Comparison of ENCODE assay signal across 14 cellular contexts in the genomic region with DNA sequence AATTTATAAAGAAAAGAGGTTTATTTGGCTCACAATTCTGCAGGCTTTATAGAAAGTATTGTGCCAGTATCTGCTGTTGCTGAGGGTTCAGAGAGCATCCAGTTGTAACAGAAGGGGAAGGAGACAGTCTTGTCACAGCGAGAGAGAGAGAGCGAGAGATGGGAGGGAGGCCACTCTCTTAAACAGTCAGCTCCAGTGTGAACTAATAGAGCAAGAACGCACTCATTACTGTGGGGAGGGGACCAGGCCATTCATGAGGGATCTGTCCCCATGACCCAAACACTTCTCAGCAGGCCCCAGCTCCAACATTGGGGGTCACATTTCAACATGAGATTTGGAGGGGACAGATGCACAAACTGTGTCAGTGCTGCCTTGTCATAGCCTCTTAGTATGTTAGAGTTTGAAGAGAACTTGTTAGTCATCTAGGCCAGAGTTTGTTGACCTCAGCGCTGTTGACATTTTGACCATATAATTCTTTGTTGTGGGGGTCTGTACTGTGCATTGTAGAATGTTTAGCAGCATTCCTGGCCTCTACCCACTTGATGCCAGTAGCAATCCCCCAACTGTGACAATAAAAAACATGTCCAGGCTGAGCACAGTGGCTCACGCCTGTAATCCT. TPM values are rescaled to one million over a fixed set of nuclear protein-coding genes. Genes with fewer than 3 reads are reported as not detected.
A peak's percentile ranks its signal among the peaks of the same experiment; 100 is the strongest.
DNase-seq lines count a peak whose midpoint lies in the region; ATAC-seq and TF ChIP-seq lines count a peak whose summit lies in the region.
"Had no signal": no experiment of that assay in that cellular context is flagged by ENCODE, and none has a peak within 500 bp of the region (broad histone marks: within the 10 kb centered on the region; RNA-seq: fewer than 3 reads in every experiment).

No MANE protein-coding gene starts in this region.

- TF ChIP-seq POLR2A in heart left ventricle (IDR thresholded peaks at IDR 0.05) (no peak), right lobe of liver (IDR thresholded peaks at IDR 0.05) (no peak)

- TF ChIP-seq CTCF in heart left ventricle (IDR thresholded peaks at IDR 0.05), result no peak
- no peak for TF ChIP-seq CTCF in right lobe of liver (IDR thresholded peaks at IDR 0.05)
- no peak for TF ChIP-seq CTCF in mucosa of descending colon (IDR thresholded peaks at IDR 0.05)

- no peaks in the 10 kb centered on the region for H3K27me3 ChIP-seq in right cardiac atrium (ENCODE audit: control insufficient read depth, insufficient read depth)
- H3K27me3 ChIP-seq in heart left ventricle, result no peaks in the 10 kb centered on the region
- no peaks in the 10 kb centered on the region for H3K27me3 ChIP-seq in right lobe of liver
- H3K27me3 ChIP-seq: MG63 had no signal

- H3K9me3 ChIP-seq in right cardiac atrium (ENCODE audit: control insufficient read depth, low read length) (no peaks in the 10 kb centered on the region), heart left ventricle (no peaks in the 10 kb centered on the region), right lobe of liver (no peaks in the 10 kb centered on the region), mucosa of descending colon (no peaks in the 10 kb centered on the region)
- H3K9me3 ChIP-seq: MG63 had no signal

- intact Hi-C loops in right cardiac atrium (cut with DNase I), result no loop called here
- intact Hi-C loops in heart left ventricle (cut with DNase I), result no loop called here
- intact Hi-C loops in right lobe of liver (cut with DNase I), result no loop called here
- intact Hi-C loops in mucosa of descending colon (cut with DNase I, micrococcal nuclease), result no loop called here

- ATAC-seq in right cardiac atrium, result no peak
- no peak for ATAC-seq in heart left ventricle
- ATAC-seq in right lobe of liver, result peak in 1 of 4 donors; percentile 11
- ATAC-seq in mucosa of descending colon, result no peak
- no peak for ATAC-seq in GM21576 (IDR thresholded peaks at IDR 0.05; ENCODE audit: unreplicated experiment)
- ATAC-seq: CD8-positive, alpha-beta T cell had no signal

- H3K4me3 ChIP-seq in right cardiac atrium (ENCODE audit: low read length), result no peak overlapping the region
- H3K4me3 ChIP-seq in heart left ventricle, result no peak overlapping the region
- H3K4me3 ChIP-seq in right lobe of liver, result no peak overlapping the region
- no peak overlapping the region for H3K4me3 ChIP-seq in mucosa of descending colon
- H3K4me3 ChIP-seq: MG63 had no signal

- peak overlapping the region; percentile 26 for H3K27ac ChIP-seq in right cardiac atrium (ENCODE audit: low read length)
- peak overlapping the region in 2 of 12 donors; percentile 11 to 80 for H3K27ac ChIP-seq in heart left ventricle
- peak overlapping the region in 2 of 3 donors; percentile 53 to 67 for H3K27ac ChIP-seq in right lobe of liver
- peak overlapping the region; percentile 23 for H3K27ac ChIP-seq in substantia nigra (ENCODE audit: low read depth, low read length, poor library complexity, severe bottlenecking)

- DNase-seq in right cardiac atrium (no peak), heart left ventricle (no peak), right lobe of liver (no peak), substantia nigra (lab: John Stamatoyannopoulos, UW) (no peak), mucosa of descending colon (no peak), activated gamma-delta T cell treated with Interleukin-2 at 50 U/mL for 16 hours (no peak)
- DNase-seq: 8988T; C1 segment of cervical spinal cord; CD8-positive, alpha-beta T cell; MG63; NCI-H1048; NCI-H1417 treated with DMSO at 0.1 percent for 48 hours; NCI-H187 had no signal

- 90% methylated on average over 5 of the region's 5 CpGs for WGBS in right cardiac atrium
- 90 to 94% (median 92%) methylated on average over 5 of the region's 5 CpGs for WGBS in heart left ventricle, 4 donors
- 100% methylated on average over 1 of the region's 5 CpGs for WGBS in right lobe of liver (ENCODE audit: insufficient coverage, low coverage, low lambda C conversion rate, missing lambda C conversion rate)

- H3K36me3 ChIP-seq in heart left ventricle (peaks cover 0 to 32% (median 5%) of the 10 kb centered on the region in 9 donors), right lobe of liver (no peaks in the 10 kb centered on the region), mucosa of descending colon (ENCODE audit: low read depth) (no peaks in the 10 kb centered on the region)
- H3K36me3 ChIP-seq: MG63 had no signal

- H3K4me1 ChIP-seq in right cardiac atrium (ENCODE audit: control insufficient read depth, insufficient read depth, low read length) (no peaks in the 10 kb centered on the region), heart left ventricle (peaks cover 0 to 56% (median 28%) of the 10 kb centered on the region in 12 donors), right lobe of liver (peaks cover 0 to 15% (median 0%) of the 10 kb centered on the region in 4 donors), mucosa of descending colon (ENCODE audit: low read depth) (peaks cover 11% of the 10 kb centered on the region)

RNA-seq across cellular contexts. Expression of a gene that starts 15.3 kb away (rescaled TPM):
- 10 to 100 TPM in 3 of 4 donors, 1 to 10 TPM in 1; 9.9 to 12.0 (median 11.5) TPM for total RNA-seq in right cardiac atrium
- 8.6 TPM for polyA plus RNA-seq in right cardiac atrium
- 10 to 100 TPM in 1 of 9 donors, 1 to 10 TPM in 8; 4.3 to 10.3 (median 8.0) TPM for total RNA-seq in heart left ventricle
- 10 to 100 TPM in 1 of 2 donors, 1 to 10 TPM in 1; 3.7 to 11.1 TPM for polyA plus RNA-seq in heart left ventricle
- total RNA-seq in right lobe of liver, result 1 to 10 TPM in 5 of 6 experiments, under 1 TPM in 1; 0.70 to 3.1 (median 1.5) TPM
- total RNA-seq in mucosa of descending colon, result 10 to 100 TPM in 1 of 3 donors, 1 to 10 TPM in 2; 6.1 to 42.8 (median 8.5) TPM

RNA-seq across cellular contexts. Expression of a gene that starts 42.1 kb away (rescaled TPM):
- 10 to 100 TPM; 10.0 to 15.2 (median 12.1) TPM for total RNA-seq in right cardiac atrium
- 12.4 TPM for polyA plus RNA-seq in right cardiac atrium
- 10 to 100 TPM; 10.5 to 27.8 (median 13.7) TPM for total RNA-seq in heart left ventricle
- 10 to 100 TPM in 1 of 2 donors, 1 to 10 TPM in 1; 8.6 to 18.9 TPM for polyA plus RNA-seq in heart left ventricle
- 10 to 100 TPM in 3 of 6 experiments, 1 to 10 TPM in 3; 5.8 to 19.5 (median 8.6) TPM for total RNA-seq in right lobe of liver
- 10 to 100 TPM; 11.7 to 16.5 (median 13.4) TPM for total RNA-seq in mucosa of descending colon

RNA-seq across cellular contexts. Expression of a gene that starts 42.1 kb away (rescaled TPM):
- 10 to 100 TPM; 11.1 to 17.2 (median 14.4) TPM for total RNA-seq in right cardiac atrium
- 7.3 TPM for polyA plus RNA-seq in right cardiac atrium
- 10 to 100 TPM; 10.6 to 25.9 (median 20.0) TPM for total RNA-seq in heart left ventricle
- polyA plus RNA-seq in heart left ventricle, result 10 to 100 TPM in 1 of 2 donors, 1 to 10 TPM in 1; 5.2 to 13.7 TPM
- total RNA-seq in right lobe of liver, result 10 to 100 TPM in 3 of 6 experiments, 1 to 10 TPM in 3; 8.5 to 10.8 (median 10.1) TPM
- total RNA-seq in mucosa of descending colon, result 10 to 100 TPM; 24.1 to 30.9 (median 26.6) TPM
